ENCODE assay signal across 8 cellular contexts in the genomic region with DNA sequence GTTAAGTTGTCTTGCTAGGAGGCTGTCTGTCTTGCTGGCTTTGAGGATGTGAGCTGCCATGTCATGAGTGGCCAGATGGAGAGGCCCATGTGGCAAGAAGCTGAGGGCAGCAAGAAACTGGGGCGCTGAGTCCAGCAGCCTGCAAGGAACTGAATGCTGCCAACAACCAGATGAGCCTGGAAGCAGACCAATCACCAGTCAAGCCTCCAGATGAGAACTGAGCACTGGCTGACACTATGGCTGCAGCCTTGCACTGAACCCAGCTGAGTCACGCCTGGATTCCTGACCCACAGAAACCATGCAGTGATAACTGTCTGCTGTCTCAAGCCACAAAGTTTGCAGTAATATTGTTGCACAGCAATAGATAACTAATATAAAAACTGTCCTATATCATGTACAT.
A peak's percentile ranks its signal among the peaks of the same experiment; 100 is the strongest.
DNase-seq lines count a peak whose midpoint lies in the region; ATAC-seq, FAIRE-seq and TF ChIP-seq lines count a peak whose summit lies in the region.
"Not testable (repeated sequence)": the region's sequence is repeated elsewhere in the genome, so short reads cannot be mapped to it uniquely, and the experiment has no call there.

No MANE protein-coding gene starts in this region.

- TF ChIP-seq CTCF in K562 (IDR thresholded peaks at IDR 0.05 in 2 of 3, conservative IDR thresholded peaks at IDR 0.05 in 1 of 3; ENCODE audit: insufficient read depth in 2 of 3, low read depth in 1 of 3, low read length in 3 of 3); fibroblast of lung (conservative IDR thresholded peaks at IDR 0.05 in 1 of 2, IDR thresholded peaks at IDR 0.05 in 1 of 2; ENCODE audit: low read depth in 1 of 2, low read length in 2 of 2); smooth muscle cell (IDR thresholded peaks at IDR 0.05; ENCODE audit: borderline replicate concordance, insufficient read depth, poor library complexity, severe bottlenecking): not testable (repeated sequence)

- not testable (repeated sequence) for H2AFZ ChIP-seq in K562 (ENCODE audit: low read depth, low read length); fibroblast of lung (ENCODE audit: low read length); smooth muscle cell (ENCODE audit: low read depth)

- H3K4me3 ChIP-seq in K562; fibroblast of lung (replicated peaks in 1 of 4; ENCODE audit: control extremely low read depth in 1 of 4, insufficient read depth in 1 of 4, low read depth in 3 of 4, low read length in 4 of 4); smooth muscle cell: not testable (repeated sequence)

- not testable (repeated sequence) for H3K27ac ChIP-seq in K562 (ENCODE audit: extremely low read depth, low read depth, low read length); fibroblast of lung (ENCODE audit: insufficient read depth, low read length)
- peak overlapping the region; percentile 57 for H3K27ac ChIP-seq in smooth muscle cell (ENCODE audit: low read depth)

- H3K9me1 ChIP-seq in K562 (ENCODE audit: control insufficient read depth, insufficient read depth, low read length) = not testable (repeated sequence)

- H3K9me3 ChIP-seq in K562 (replicated peaks; ENCODE audit: control insufficient read depth, insufficient read depth, low read depth, low read length); fibroblast of lung (ENCODE audit: control insufficient read depth, insufficient read depth, low read depth, low read length); smooth muscle cell (replicated peaks; ENCODE audit: low read depth): not testable (repeated sequence)

- in situ Hi-C loops in K562 (cut with MboI) = not testable (repeated sequence)

- H4K20me1 ChIP-seq in K562 (replicated peaks; ENCODE audit: control insufficient read depth, insufficient read depth, low read length); fibroblast of lung (ENCODE audit: control insufficient read depth, extremely low read depth, insufficient read depth, low read length); smooth muscle cell (ENCODE audit: low read depth): not testable (repeated sequence)

- not testable (repeated sequence) for H3K4me1 ChIP-seq in K562 (replicated peaks in 1 of 2; ENCODE audit: control insufficient read depth in 2 of 2, insufficient read depth in 2 of 2, low read length in 2 of 2); fibroblast of lung (ENCODE audit: control insufficient read depth, extremely low read depth, insufficient read depth, low read length); smooth muscle cell (ENCODE audit: low read depth)

- not testable (repeated sequence) for TF ChIP-seq POLR2A in K562 (conservative IDR thresholded peaks at IDR 0.05)

- ATAC-seq in K562 = not testable (repeated sequence)

- H3K79me2 ChIP-seq in K562 (ENCODE audit: control insufficient read depth, insufficient read depth, low read length); fibroblast of lung (ENCODE audit: control insufficient read depth, insufficient read depth, low read length); smooth muscle cell (ENCODE audit: low read depth): not testable (repeated sequence)

- not testable (repeated sequence) for H3K4me2 ChIP-seq in K562 (ENCODE audit: insufficient read depth, low read length); fibroblast of lung (ENCODE audit: extremely low read depth, insufficient read depth, low read length); smooth muscle cell

- not testable (repeated sequence) for TF ChIP-seq RAD21 in K562 (CRISPR knock-in tag; conservative IDR thresholded peaks at IDR 0.05 in 1 of 2, IDR thresholded peaks at IDR 0.05 in 1 of 2)

- not testable (repeated sequence) for H3K27me3 ChIP-seq in K562 (ENCODE audit: control insufficient read depth in 2 of 2, insufficient read depth in 2 of 2, low read length in 2 of 2); fibroblast of lung (ENCODE audit: control insufficient read depth, insufficient read depth, low read length); smooth muscle cell (ENCODE audit: low read depth)

- not testable (repeated sequence) for FAIRE-seq in K562 (lab: Jason Lieb, UNC)

- POLR2A ChIA-PET in K562 (lab: Yijun Ruan, JAX) = not testable (repeated sequence)

- intact Hi-C loops in K562 (cut with micrococcal nuclease) = not testable (repeated sequence)

- not testable (repeated sequence) for BruUV-seq in K562 (replicated peaks; lab: Mats Ljungman, UMichigan)

- not testable (repeated sequence) for H3F3A ChIP-seq in smooth muscle cell (ENCODE audit: low read depth)

- not testable (repeated sequence) for H3K36me3 ChIP-seq in K562 (ENCODE audit: control insufficient read depth, insufficient read depth, low read length); fibroblast of lung (ENCODE audit: control insufficient read depth, insufficient read depth, low read length); smooth muscle cell (ENCODE audit: low read depth)

- WGBS in K562 (ENCODE audit: insufficient coverage, low coverage, missing lambda C conversion rate) = 0% methylated on average over 1 of the region's 2 CpGs
- 31% methylated on average over 2 of the region's 2 CpGs for WGBS in smooth muscle cell (ENCODE audit: low lambda C conversion rate)

- CTCF ChIA-PET in K562 (lab: Yijun Ruan, JAX; ENCODE audit: low intra/inter-chr PET ratio) = not testable (repeated sequence)

- not testable (repeated sequence) for H3K9ac ChIP-seq in K562 (ENCODE audit: insufficient read depth in 1 of 2, low read depth in 2 of 2, low read length in 2 of 2); fibroblast of lung (ENCODE audit: insufficient read depth, low read length); smooth muscle cell (ENCODE audit: low read depth)

- DNase-seq in Daoy (ENCODE audit: low read depth) (peak; percentile 64), H4 (ENCODE audit: low spot score) (peak; percentile 23), M059J (ENCODE audit: low read depth) (peak; percentile 54), RPMI8226 (peak; percentile 68), K562 (ENCODE audit: extremely low read depth in 1 of 4, low spot score in 3 of 4) (peak in 2 of 4 experiments; percentile 4 to 10), fibroblast of lung (ENCODE audit: low read depth in 2 of 2) (peak; percentile 33 to 75), iris pigment epithelial cell (ENCODE audit: low read depth) (peak; percentile 86)
- not testable (repeated sequence) for DNase-seq in smooth muscle cell (lab: John Stamatoyannopoulos, UW; ENCODE audit: unreplicated experiment)

- not testable (repeated sequence) for TF ChIP-seq EP300 in K562 (IDR thresholded peaks at IDR 0.05; ENCODE audit: low read length)

TF ChIP-seq in K562, 482 proteins besides CTCF, POLR2A, EP300 and RAD21:
- peak; percentile 51; the same call in 1 of the 2 replicates for TF ChIP-seq NFE2 (IDR thresholded peaks at IDR 0.05; ENCODE audit: low read depth)
